ENCODE assay signal across 16 cellular contexts in the genomic region with DNA sequence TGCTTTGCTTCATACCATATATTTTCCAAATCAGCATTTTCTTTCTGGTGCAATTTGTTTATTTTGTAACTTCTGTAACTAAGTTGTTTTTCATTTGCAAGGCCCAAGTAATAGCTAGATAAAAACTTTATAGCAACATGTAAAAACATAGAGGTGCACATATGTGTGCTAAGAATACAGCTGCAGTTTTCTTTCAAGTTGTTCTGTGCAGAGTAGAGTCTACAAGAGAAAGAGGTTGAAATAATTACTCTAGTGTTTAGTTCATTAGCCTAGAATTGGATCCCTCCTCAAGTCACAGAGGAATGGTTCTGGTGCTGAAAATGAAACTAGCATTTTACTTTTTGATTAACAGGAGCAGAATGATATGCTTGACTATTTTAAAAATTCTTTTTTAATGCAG.
"Had no signal": no experiment of that assay in that cellular context is flagged by ENCODE, and none has a peak within 500 bp of the region (broad histone marks: within the 10 kb centered on the region; RNA-seq: fewer than 3 reads in every experiment).

No MANE protein-coding gene starts in this region.

- H3K9me3 ChIP-seq: esophagus muscularis mucosa, prostate gland, tibial nerve had no signal

- H3K4me3 ChIP-seq: coronary artery, esophagus muscularis mucosa, prostate gland, tibial nerve had no signal

- H3K27me3 ChIP-seq: esophagus muscularis mucosa, tibial nerve had no signal

- H3K27ac ChIP-seq: esophagus muscularis mucosa, prostate gland, tibial nerve had no signal

- H3K4me3 Mint-ChIP-seq: activated CD8-positive, alpha-beta T cell treated with anti-CD3 and anti-CD28 coated beads, Interleukin-2, amount 10 ng/mL, durations not matched to agents 7 days and 5 days; activated naive CD8-positive, alpha-beta T cell; central memory CD8-positive, alpha-beta T cell; nephron; stimulated activated memory B cell treated with anti-CD40 and anti-IgM and Interleukin-4, amounts not matched to agents 10 μg/mL and 1 μg/mL and 100 μg/mL, for 72 hours; WTC11 had no signal

- H3K36me3 ChIP-seq: esophagus muscularis mucosa, prostate gland, tibial nerve had no signal

- ATAC-seq: activated CD8-positive, alpha-beta T cell treated with anti-CD3 and anti-CD28 coated beads, Interleukin-2, amount 10 ng/mL, durations not matched to agents 7 days and 5 days; stimulated activated memory B cell treated with anti-CD40 and anti-IgM and Interleukin-4, amounts not matched to agents 10 μg/mL and 1 μg/mL and 100 μg/mL, for 72 hours had no signal

- FAIRE-seq: TTC549 had no signal

- H3K4me1 ChIP-seq: esophagus muscularis mucosa, prostate gland, tibial nerve had no signal

- H3K9me3 Mint-ChIP-seq: central memory CD8-positive, alpha-beta T cell had no signal

- DNase-seq: activated CD4-positive, alpha-beta T cell treated with anti-CD3 and anti-CD28 coated beads for 4 hours; activated CD8-positive, alpha-beta T cell treated with anti-CD3 and anti-CD28 coated beads, Interleukin-2, amount 10 ng/mL, durations not matched to agents 7 days and 5 days; activated gamma-delta T cell treated with Interleukin-2 at 50 U/mL for 16 hours; hypothalamus; occipital lobe; SW 1271 had no signal

- H3K4me1 Mint-ChIP-seq: central memory CD8-positive, alpha-beta T cell; nephron; stimulated activated memory B cell treated with anti-CD40 and anti-IgM and Interleukin-4, amounts not matched to agents 10 μg/mL and 1 μg/mL and 100 μg/mL, for 72 hours had no signal

- H3K27ac Mint-ChIP-seq: activated CD8-positive, alpha-beta T cell treated with anti-CD3 and anti-CD28 coated beads, Interleukin-2, amount 10 ng/mL, durations not matched to agents 7 days and 5 days; activated naive CD8-positive, alpha-beta T cell; nephron; stimulated activated memory B cell treated with anti-CD40 and anti-IgM and Interleukin-4, amounts not matched to agents 10 μg/mL and 1 μg/mL and 100 μg/mL, for 72 hours; WTC11 had no signal
